In the genomic region with DNA sequence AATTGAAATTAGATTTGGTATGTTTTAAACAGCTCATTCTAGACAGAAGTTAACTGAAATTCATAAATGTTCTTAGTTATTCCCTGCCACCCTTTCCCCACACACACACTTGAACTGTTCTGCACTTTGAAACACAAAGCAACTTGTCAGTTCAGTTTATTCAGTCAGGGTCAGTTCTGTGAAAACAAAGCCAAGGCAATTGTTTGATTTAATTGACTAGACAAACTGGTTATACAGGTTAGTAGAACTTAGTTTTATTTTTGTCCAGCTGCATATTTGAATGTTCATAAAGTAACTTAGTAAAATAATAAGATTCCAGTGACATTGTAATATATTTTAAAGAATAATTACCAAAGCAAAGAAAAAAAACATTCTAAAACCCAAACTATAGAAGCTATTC, we compare ENCODE assay signal across 13 cellular contexts.
DNase-seq lines count a peak whose midpoint lies in the region; FAIRE-seq and TF ChIP-seq lines count a peak whose summit lies in the region.
"Had no signal": no experiment of that assay in that cellular context is flagged by ENCODE, and none has a peak within 500 bp of the region (broad histone marks: within the 10 kb centered on the region; RNA-seq: fewer than 3 reads in every experiment).

No MANE protein-coding gene starts in this region.

- peaks cover 19% of the 10 kb centered on the region for H3K4me1 Mint-ChIP-seq in mesothelial cell of epicardium

- H3K27me3 ChIP-seq in bronchial epithelial cell (ENCODE audit: control insufficient read depth, insufficient read depth, low read length), result no peaks in the 10 kb centered on the region
- H3K27me3 ChIP-seq: right atrium auricular region had no signal

- peaks cover 11% of the 10 kb centered on the region for H3K9me3 Mint-ChIP-seq in mesothelial cell of epicardium

- no peak for TF ChIP-seq CTCF in bronchial epithelial cell (IDR thresholded peaks at IDR 0.05; ENCODE audit: insufficient read depth, low read length, severe bottlenecking)
- TF ChIP-seq CTCF in mesothelial cell of epicardium (IDR thresholded peaks at IDR 0.05; ENCODE audit: unreplicated experiment), result no peak

- H3K27ac Mint-ChIP-seq in mesothelial cell of epicardium, result peak overlapping the region; percentile 81
- H3K27ac Mint-ChIP-seq: activated naive CD8-positive, alpha-beta T cell had no signal

- H3K27me3 Mint-ChIP-seq in mesothelial cell of epicardium (ENCODE audit: low read depth), result no peaks in the 10 kb centered on the region
- H3K27me3 Mint-ChIP-seq: activated naive CD8-positive, alpha-beta T cell had no signal

- H3K36me3 ChIP-seq in bronchial epithelial cell (ENCODE audit: control insufficient read depth, insufficient read depth, low read length), result peaks cover 1% of the 10 kb centered on the region
- H3K36me3 ChIP-seq: right atrium auricular region had no signal

- peak; percentile 70 for DNase-seq in DMS53 treated with DMSO at 0.1 percent for 48 hours (lab: John Stamatoyannopoulos, UW; ENCODE audit: unreplicated experiment)
- DNase-seq in NCI-H146 treated with DMSO at 0.1 percent for 48 hours (lab: John Stamatoyannopoulos, UW; ENCODE audit: unreplicated experiment), result peak; percentile 84
- peak; percentile 78 for DNase-seq in bronchial epithelial cell (ENCODE audit: low read depth)
- no peak for DNase-seq in mesothelial cell of epicardium (ENCODE audit: low spot score in 2 of 2, unreplicated experiment in 2 of 2)
- DNase-seq in NCI-H2171 (lab: John Stamatoyannopoulos, UW), result no peak
- DNase-seq in H4 (ENCODE audit: low spot score), result no peak
- no peak for DNase-seq in activated CD8-positive, alpha-beta memory T cell treated with anti-CD3 and anti-CD28 coated beads, Interleukin-2, amount 50 U/mL, for 4 hours
- no peak for DNase-seq in mesenteric fat pad (ENCODE audit: low spot score)
- DNase-seq: KBM-7, NCI-H524, SIG-M5 had no signal

- H3K36me3 Mint-ChIP-seq in mesothelial cell of epicardium, result peaks cover 27% of the 10 kb centered on the region

- no peak for FAIRE-seq in bronchial epithelial cell (lab: Jason Lieb, UNC)

- H3K4me3 Mint-ChIP-seq in mesothelial cell of epicardium, result no peak overlapping the region
- H3K4me3 Mint-ChIP-seq: activated naive CD8-positive, alpha-beta T cell had no signal

- H3K4me3 ChIP-seq in bronchial epithelial cell (ENCODE audit: low read depth, low read length), result no peak overlapping the region
- H3K4me3 ChIP-seq: right atrium auricular region had no signal

Comparison
In these comparisons a context has a peak if more than half of its experiments do, and no peak if none do; other contexts are left out.
1. DNase-seq: peak in DMS53 treated with DMSO at 0.1 percent for 48 hours (single experiment), NCI-H146 treated with DMSO at 0.1 percent for 48 hours (single experiment) and bronchial epithelial cell (single experiment); none in mesothelial cell of epicardium (0 of 2), NCI-H2171 (single experiment), H4 (single experiment), activated CD8-positive, alpha-beta memory T cell treated with anti-CD3 and anti-CD28 coated beads, Interleukin-2, amount 50 U/mL, for 4 hours (single experiment) and mesenteric fat pad (single experiment).